Comparison of ENCODE assay signal across 15 cellular contexts in genomic region chr22:26845016-26845728, GRCh38.
A peak's percentile ranks its signal among the peaks of the same experiment; 100 is the strongest.
DNase-seq lines count a peak whose midpoint lies in the region; TF ChIP-seq lines count a peak whose summit lies in the region.
"Had no signal": no experiment of that assay in that cellular context is flagged by ENCODE, and none has a peak within 500 bp of the region (broad histone marks: within the 10 kb centered on the region; RNA-seq: fewer than 3 reads in every experiment).

No MANE protein-coding gene starts in this region.

- H3K27me3 ChIP-seq in A673 (replicated peaks; ENCODE audit: insufficient read depth, low read depth, low read length, poor library complexity) = no peaks in the 10 kb centered on the region
- H3K27me3 ChIP-seq: BE2C had no signal

- peak overlapping the region; percentile 60 for H3K27ac ChIP-seq in A673 (ENCODE audit: low read depth, low read length, poor library complexity, severe bottlenecking)
- H3K27ac ChIP-seq: GM23248, psoas muscle had no signal

- intact Hi-C loops in A673 (cut with micrococcal nuclease; ENCODE audit: unreplicated experiment) = loop anchor here (10.0 kb wide), 1 partner anchor 220 kb away; no protein-coding TSS in a partner anchor

- H3K4me3 ChIP-seq in A673 (ENCODE audit: low read depth, low read length, poor library complexity, severe bottlenecking) = peak overlapping the region; percentile 8
- H3K4me3 ChIP-seq: GM23248, psoas muscle had no signal

- H3K9me3 ChIP-seq in A673 (ENCODE audit: low read depth, low read length, poor library complexity, severe bottlenecking) = no peaks in the 10 kb centered on the region
- H3K9me3 ChIP-seq: BE2C, psoas muscle had no signal

- CTCF ChIA-PET in A673 (lab: Charles Lee) = no interaction called here

- peaks cover 46% of the 10 kb centered on the region for H3K4me1 ChIP-seq in A673 (ENCODE audit: insufficient read depth, low read length, poor library complexity, severe bottlenecking)
- H3K4me1 ChIP-seq: BE2C, psoas muscle had no signal

- POLR2A ChIA-PET in A673 (lab: Charles Lee; ENCODE audit: low non-redundant PET) = no interaction called here

- DNase-seq in A673 (ENCODE audit: low spot score) = peak; percentile 92
- DNase-seq in GF-D8 (lab: John Stamatoyannopoulos, UW) = peak; percentile 19
- peak; percentile 67 for DNase-seq in NCI-H2171 (lab: John Stamatoyannopoulos, UW)
- peak; percentile 54 for DNase-seq in astrocyte of the hippocampus (ENCODE audit: low read depth, low spot score)
- DNase-seq in OCI-M2 (lab: John Stamatoyannopoulos, UW; ENCODE audit: unreplicated experiment) = no peak
- no peak for DNase-seq in NCI-H526 treated with DMSO at 0.1 percent for 48 hours (lab: John Stamatoyannopoulos, UW)
- no peak for DNase-seq in NK-92 (lab: John Stamatoyannopoulos, UW; ENCODE audit: unreplicated experiment)
- DNase-seq in HPDE6-E6E7 (ENCODE audit: extremely low spot score) = no peak
- DNase-seq: activated naive CD8-positive, alpha-beta T cell treated with anti-CD3 and anti-CD28 coated beads, Interleukin-2, amount 10 ng/mL, durations not matched to agents 7 days and 5 days; BE2C; GM23248; NCI-H82; psoas muscle; stimulated activated CD4-positive, alpha-beta T cell treated with anti-CD3 and anti-CD28 coated beads, Interleukin-4, amount 100 ng/mL, for 24 hours; T-helper 17 cell had no signal

- H3K36me3 ChIP-seq in A673 (ENCODE audit: insufficient read depth, low read length, poor library complexity, severe bottlenecking) = no peaks in the 10 kb centered on the region
- H3K36me3 ChIP-seq: BE2C had no signal

- no TSS peak for BruUV-seq in A673 (replicated peaks; lab: Mats Ljungman, UMichigan)

- TF ChIP-seq CTCF in A673 (conservative IDR thresholded peaks at IDR 0.05; ENCODE audit: low read depth, low read length) = no peak

Comparison
In these comparisons a context has a peak if more than half of its experiments do, and no peak if none do; other contexts are left out.
1. DNase-seq: peak in A673 (single experiment), GF-D8 (single experiment), NCI-H2171 (single experiment) and astrocyte of the hippocampus (single experiment); none in OCI-M2 (single experiment), NCI-H526 treated with DMSO at 0.1 percent for 48 hours (single experiment), NK-92 (single experiment) and HPDE6-E6E7 (single experiment).